Comparison of ENCODE assay signal across 1 cellular context in the genomic region with DNA sequence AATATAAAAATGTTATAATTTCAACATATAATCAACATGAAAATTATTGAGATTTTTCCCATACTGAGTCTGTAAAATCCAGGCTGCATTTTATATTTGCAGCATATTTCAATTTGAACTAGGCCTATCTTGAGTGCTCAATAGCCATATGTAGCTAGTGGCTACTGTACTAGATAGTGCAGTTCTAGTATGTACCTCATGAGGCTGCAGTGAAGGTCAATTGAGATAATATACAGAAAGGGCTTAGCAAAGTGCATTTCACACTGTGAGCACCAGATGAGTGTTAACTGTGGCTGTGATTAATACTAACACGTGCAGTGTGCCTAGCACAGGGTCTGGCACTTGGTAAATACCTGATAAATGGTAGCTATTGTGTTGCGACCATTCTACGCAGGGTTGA.
A peak's percentile ranks its signal among the peaks of the same experiment; 100 is the strongest.
TF ChIP-seq lines count a peak whose summit lies in the region.

No MANE protein-coding gene starts in this region.

TF ChIP-seq in K562, 482 proteins besides CTCF, POLR2A, EP300 and RAD21:
- TF ChIP-seq, protein P1, sequence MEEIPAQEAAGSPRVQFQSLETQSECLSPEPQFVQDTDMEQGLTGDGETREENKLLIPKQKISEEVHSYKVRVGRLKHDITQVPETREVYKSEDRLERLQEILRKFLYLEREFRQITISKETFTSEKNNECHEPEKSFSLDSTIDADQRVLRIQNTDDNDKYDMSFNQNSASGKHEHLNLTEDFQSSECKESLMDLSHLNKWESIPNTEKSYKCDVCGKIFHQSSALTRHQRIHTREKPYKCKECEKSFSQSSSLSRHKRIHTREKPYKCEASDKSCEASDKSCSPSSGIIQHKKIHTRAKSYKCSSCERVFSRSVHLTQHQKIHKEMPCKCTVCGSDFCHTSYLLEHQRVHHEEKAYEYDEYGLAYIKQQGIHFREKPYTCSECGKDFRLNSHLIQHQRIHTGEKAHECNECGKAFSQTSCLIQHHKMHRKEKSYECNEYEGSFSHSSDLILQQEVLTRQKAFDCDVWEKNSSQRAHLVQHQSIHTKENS (CRISPR knock-in tag; IDR thresholded peaks at IDR 0.05), result no peak
- no peak for TF ChIP-seq ZFPM2 (CRISPR knock-in tag; IDR thresholded peaks at IDR 0.05)
- peak; percentile 32 for TF ChIP-seq CBFA2T3 (IDR thresholded peaks at IDR 0.05)
- TF ChIP-seq ZNF253 (CRISPR knock-in tag; conservative IDR thresholded peaks at IDR 0.05), result no peak
- no peak for TF ChIP-seq POLR2AphosphoS5 (IDR thresholded peaks at IDR 0.05; ENCODE audit: control insufficient read depth, insufficient read depth, low read depth, low read length)
- TF ChIP-seq ZNF347 (CRISPR knock-in tag; IDR thresholded peaks at IDR 0.05; ENCODE audit: low read depth), result no peak
